28 cellular contexts compared by ENCODE assay signal in genomic region chr10:132241496-132241895, GRCh38.
"Had no signal": no experiment of that assay in that cellular context is flagged by ENCODE, and none has a peak within 500 bp of the region (broad histone marks: within the 10 kb centered on the region; RNA-seq: fewer than 3 reads in every experiment).

No MANE protein-coding gene starts in this region.

- H3K27me3 Mint-ChIP-seq: naive thymus-derived CD8-positive, alpha-beta T cell; stimulated activated naive CD8-positive, alpha-beta T cell treated with anti-CD3 and anti-CD28 coated beads, Interleukin-15, amount 100 ng/mL, for 72 hours had no signal

- H3K36me3 ChIP-seq: heart left ventricle, lower lobe of right lung, right atrium auricular region, thyroid gland, transverse colon, upper lobe of left lung had no signal

- H3K4me3 ChIP-seq: heart left ventricle, left lung, lower lobe of right lung, psoas muscle, right atrium auricular region, skin epidermis, thyroid gland, transverse colon, upper lobe of left lung had no signal

- H3K27ac Mint-ChIP-seq: immature natural killer cell; naive thymus-derived CD8-positive, alpha-beta T cell; stimulated activated naive CD8-positive, alpha-beta T cell treated with anti-CD3 and anti-CD28 coated beads, Interleukin-15, amount 100 ng/mL, for 72 hours had no signal

- H3K27ac ChIP-seq: heart left ventricle, left lung, lower lobe of right lung, parathyroid adenoma, psoas muscle, right atrium auricular region, skin epidermis, thyroid gland, transverse colon, upper lobe of left lung had no signal

- H3K9me3 ChIP-seq: heart left ventricle, left lung, lower lobe of right lung, psoas muscle, right atrium auricular region, thyroid gland, transverse colon, upper lobe of left lung had no signal

- H3K4me3 Mint-ChIP-seq: immature natural killer cell; naive thymus-derived CD8-positive, alpha-beta T cell; neural crest cell; stimulated activated naive CD8-positive, alpha-beta T cell treated with anti-CD3 and anti-CD28 coated beads, Interleukin-15, amount 100 ng/mL, for 72 hours had no signal

- H3K79me2 ChIP-seq: parathyroid adenoma had no signal

- H3K9ac ChIP-seq: parathyroid adenoma had no signal

- H3K36me3 Mint-ChIP-seq: naive thymus-derived CD8-positive, alpha-beta T cell had no signal

- H3K27me3 ChIP-seq: heart left ventricle, left lung, right atrium auricular region, thyroid gland, transverse colon, upper lobe of left lung had no signal

- H3K9me3 Mint-ChIP-seq: immature natural killer cell; naive thymus-derived CD8-positive, alpha-beta T cell; neural crest cell; stimulated activated naive CD8-positive, alpha-beta T cell treated with anti-CD3 and anti-CD28 coated beads, Interleukin-15, amount 100 ng/mL, for 72 hours had no signal

- DNase-seq: heart left ventricle; hypothalamus; immature natural killer cell; kidney; left colon; left lung; lower lobe of right lung; mammary epithelial cell; mesenchymal stem cell; naive thymus-derived CD8-positive, alpha-beta T cell; nucleus accumbens; psoas muscle; stimulated activated CD4-positive, alpha-beta T cell treated with anti-CD3 and anti-CD28 coated beads, Interleukin-12 subunit alpha, Interleukin-12 subunit beta, amount 100 ng/mL, for 4 hours; stimulated activated CD4-positive, alpha-beta T cell treated with anti-CD3 and anti-CD28 coated beads, Interleukin-15, amount 100 ng/mL, for 24 hours; stimulated activated CD4-positive, alpha-beta T cell treated with anti-CD3 and anti-CD28 coated beads, Interleukin-2, amount 100 ng/mL, for 24 hours; stimulated activated CD4-positive, alpha-beta T cell treated with anti-CD3 and anti-CD28 coated beads, Interleukin-4, amount 100 ng/mL, for 1 hour; stimulated activated naive CD4-positive, alpha-beta T cell treated with Interleukin-2 at 50 U/mL for 16 hours; stimulated activated naive CD8-positive, alpha-beta T cell treated with anti-CD3 and anti-CD28 coated beads, Interleukin-15, amount 100 ng/mL, for 72 hours; substantia nigra; thyroid gland; transverse colon had no signal

- H2AFZ ChIP-seq: parathyroid adenoma had no signal

- H3K4me1 Mint-ChIP-seq: stimulated activated naive CD8-positive, alpha-beta T cell treated with anti-CD3 and anti-CD28 coated beads, Interleukin-15, amount 100 ng/mL, for 72 hours had no signal

- FAIRE-seq: islet of Langerhans, kidney had no signal

- H3K4me1 ChIP-seq: left lung, lower lobe of right lung, parathyroid adenoma, psoas muscle, right atrium auricular region, thyroid gland, transverse colon, upper lobe of left lung had no signal

- ATAC-seq: heart left ventricle; left colon; left lung; lower lobe of right lung; naive thymus-derived CD8-positive, alpha-beta T cell; psoas muscle; sciatic nerve; stimulated activated naive CD8-positive, alpha-beta T cell treated with anti-CD3 and anti-CD28 coated beads, Interleukin-15, amount 100 ng/mL, for 72 hours had no signal
